Comparison of ENCODE assay signal across 8 cellular contexts in genomic region chr7:50303894-50304157, GRCh38. TPM values are rescaled to one million over a fixed set of nuclear protein-coding genes. Genes with fewer than 3 reads are reported as not detected.
DNase-seq lines count a peak whose midpoint lies in the region; ATAC-seq lines count a peak whose summit lies in the region.

No MANE protein-coding gene starts in this region.

- intact Hi-C loops in sciatic nerve (cut with DNase I): no loop called here

- DNase-seq in RPMI8226: peak; percentile 69
- no peak for DNase-seq in sciatic nerve (ENCODE audit: low spot score)
- no peak for DNase-seq in NK-92 treated with Interleukin-12 subunit alpha and Interleukin-12 subunit beta, amount 100 ng/mL, for 24 hours (lab: John Stamatoyannopoulos, UW)
- DNase-seq in 8988T: no peak
- DNase-seq in HT-29 (ENCODE audit: low spot score): no peak

- ATAC-seq in GM18867 (IDR thresholded peaks at IDR 0.05; ENCODE audit: unreplicated experiment) (peak; percentile 30), HG02610 (IDR thresholded peaks at IDR 0.05; ENCODE audit: unreplicated experiment) (peak; percentile 25), sciatic nerve (no peak)

- H3K9me3 ChIP-seq in iPS-18c (ENCODE audit: control insufficient read depth, insufficient read depth, low read length): peaks cover 3% of the 10 kb centered on the region

- H3K4me3 ChIP-seq in iPS-18c (ENCODE audit: insufficient read depth, low read depth, low read length): peak overlapping the region; percentile 61; the same call in 1 of the 2 replicates

RNA-seq across cellular contexts. Expression of gene IKZF1, which starts 0.7 kb away (rescaled TPM):
- 20.1 TPM for total RNA-seq in sciatic nerve
- total RNA-seq in HT-29 (2014; rRNA removed; shearing (Covaris generic)): not detected in 2 replicates

Comparison
In these comparisons a context has a peak if more than half of its experiments do, and no peak if none do; other contexts are left out.
1. RNA of gene IKZF1, which starts 0.7 kb away (total RNA-seq): 20.1 TPM in sciatic nerve (single experiment); not detected in HT-29; every median in the first group is over 10 times any median in the second.